ENCODE assay signal across 18 cellular contexts in the genomic region with DNA sequence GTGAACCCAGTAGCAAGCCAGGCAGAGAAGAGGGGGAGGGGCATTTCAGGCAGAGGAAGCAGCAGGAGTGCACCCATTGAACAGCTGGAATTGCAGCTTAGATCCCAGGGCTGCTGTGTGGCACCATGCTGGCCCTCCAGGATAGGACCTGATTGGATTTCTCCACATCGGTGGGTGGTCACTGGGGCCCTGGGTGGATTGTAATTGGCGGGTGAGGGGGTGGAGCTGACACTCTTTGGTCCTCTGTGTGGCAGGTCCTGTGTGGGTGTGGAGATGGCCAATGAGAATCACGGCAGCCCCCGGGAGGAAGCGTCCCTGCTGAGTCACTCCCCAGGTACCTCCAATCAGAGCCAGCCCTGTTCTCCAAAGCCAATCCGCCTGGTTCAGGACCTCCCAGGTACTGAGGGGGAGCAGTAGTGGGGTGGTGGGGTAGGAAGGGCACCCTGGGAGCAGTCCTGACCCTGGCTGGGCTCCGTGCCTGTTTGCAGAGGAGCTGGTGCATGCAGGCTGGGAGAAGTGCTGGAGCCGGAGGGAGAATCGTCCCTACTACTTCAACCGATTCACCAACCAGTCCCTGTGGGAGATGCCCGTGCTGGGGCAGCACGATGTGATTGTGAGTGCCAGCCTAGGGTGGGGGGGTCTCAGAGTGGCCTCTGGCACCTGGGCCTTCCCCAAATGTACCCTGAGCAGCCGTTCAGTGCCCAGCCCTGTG. TPM values are rescaled to one million over a fixed set of nuclear protein-coding genes. Genes with fewer than 3 reads are reported as not detected.
DNase-seq lines count a peak whose midpoint lies in the region; ATAC-seq, FAIRE-seq and TF ChIP-seq lines count a peak whose summit lies in the region.
"Had no signal": no experiment of that assay in that cellular context is flagged by ENCODE, and none has a peak within 500 bp of the region (broad histone marks: within the 10 kb centered on the region; RNA-seq: fewer than 3 reads in every experiment).

No MANE protein-coding gene starts in this region.

- H3K4me2 ChIP-seq in HCT116 (ENCODE audit: low read length): no peak overlapping the region
- H3K4me2 ChIP-seq: PC-9 had no signal

- TF ChIP-seq POLR2A in HCT116 (IDR thresholded peaks at IDR 0.05; ENCODE audit: borderline replicate concordance, extremely low read depth, insufficient read depth, insufficient read length): no peak

- DNase-seq in DMS53 (lab: John Stamatoyannopoulos, UW): peak; percentile 31
- no peak for DNase-seq in DMS53 treated with DMSO at 0.1 percent for 48 hours (lab: John Stamatoyannopoulos, UW; ENCODE audit: unreplicated experiment)
- DNase-seq in HCT116 (ENCODE audit: low read depth, low spot score): peak; percentile 8
- DNase-seq in activated naive CD8-positive, alpha-beta T cell treated with anti-CD3 and anti-CD28 coated beads, Interleukin-2, amount 10 ng/mL, durations not matched to agents 7 days and 5 days: no peak
- DNase-seq in naive thymus-derived CD4-positive, alpha-beta T cell: no peak
- DNase-seq in NCI-H510A treated with DMSO at 0.1 percent for 48 hours (lab: John Stamatoyannopoulos, UW): no peak
- no peak for DNase-seq in RCC 7860 (ENCODE audit: low spot score)
- DNase-seq in kidney: no peak
- DNase-seq: activated CD4-positive, CD25-positive, alpha-beta regulatory T cell; activated T-cell treated with anti-CD3 and anti-CD28 coated beads for 4 hours; NCI-H1930; NCI-H524 treated with DMSO at 0.1 percent for 48 hours; spleen had no signal

- no peak overlapping the region for H3K4me3 Mint-ChIP-seq in activated naive CD8-positive, alpha-beta T cell treated with anti-CD3 and anti-CD28 coated beads, Interleukin-2, amount 10 ng/mL, durations not matched to agents 7 days and 5 days
- H3K4me3 Mint-ChIP-seq in naive thymus-derived CD4-positive, alpha-beta T cell: peak overlapping the region in 1 of 10 donors; percentile 27
- H3K4me3 Mint-ChIP-seq: CD14-positive monocyte had no signal

- peaks cover 35 to 43% of the 10 kb centered on the region in 2 experiments for H3K36me3 ChIP-seq in HCT116 (ENCODE audit: control insufficient read depth in 1 of 2, insufficient read depth in 2 of 2, low read length in 2 of 2)
- peaks cover 11 to 75% (median 41%) of the 10 kb centered on the region in 3 experiments for H3K36me3 ChIP-seq in naive thymus-derived CD4-positive, alpha-beta T cell (ENCODE audit: control insufficient read depth in 2 of 3, insufficient read depth in 3 of 3, low read length in 3 of 3)
- peaks cover 39 to 50% of the 10 kb centered on the region in 2 donors for H3K36me3 ChIP-seq in kidney (ENCODE audit: control insufficient read depth in 1 of 2, insufficient read depth in 2 of 2, low read length in 2 of 2)

- RAD21 ChIA-PET in HCT116 (lab: Charles Lee; ENCODE audit: low non-redundant PET in 1 of 2, low total read pairs in 2 of 2, uncharacterized antibody in 2 of 2, unreplicated experiment in 2 of 2): no interaction called here

- no peak overlapping the region for H3K4me3 ChIP-seq in HCT116 (replicated peaks in 1 of 2; ENCODE audit: low read depth in 1 of 2, low read length in 2 of 2)
- no peak overlapping the region for H3K4me3 ChIP-seq in naive thymus-derived CD4-positive, alpha-beta T cell (ENCODE audit: low read length)
- H3K4me3 ChIP-seq in kidney (ENCODE audit: low read length in 2 of 2): no peak overlapping the region
- H3K4me3 ChIP-seq: PC-9, spleen had no signal

- POLR2A ChIA-PET in HCT116 (lab: Charles Lee): no interaction called here
- POLR2A ChIA-PET in activated naive CD8-positive, alpha-beta T cell treated with anti-CD3 and anti-CD28 coated beads, Interleukin-2, amount 10 ng/mL, durations not matched to agents 7 days and 5 days (lab: Charles Lee): no interaction called here
- POLR2A ChIA-PET in naive thymus-derived CD4-positive, alpha-beta T cell (lab: Charles Lee): interaction anchor here (0.8 to 6.8 kb wide), 6 partner anchors 9 to 748 kb away, joined by 3 to 174 read pairs (median 4); partner anchors contain the start of gene ZNF335

- no peaks in the 10 kb centered on the region for H3K9me3 Mint-ChIP-seq in activated naive CD8-positive, alpha-beta T cell treated with anti-CD3 and anti-CD28 coated beads, Interleukin-2, amount 10 ng/mL, durations not matched to agents 7 days and 5 days
- no peaks in the 10 kb centered on the region for H3K9me3 Mint-ChIP-seq in naive thymus-derived CD4-positive, alpha-beta T cell

- no peak for TF ChIP-seq RAD21 in HCT116 (IDR thresholded peaks at IDR 0.05; ENCODE audit: low read depth)

- FAIRE-seq in RCC 7860 (lab: Jason Lieb, UNC) (no peak), kidney (lab: Jason Lieb, UNC) (no peak)

- peaks cover 31% of the 10 kb centered on the region for H3K79me2 ChIP-seq in HCT116 (ENCODE audit: insufficient read depth, low read length)

- no TSS peak for BruUV-seq in HCT116 (replicated peaks; lab: Mats Ljungman, UMichigan)

- H3K4me1 Mint-ChIP-seq in activated naive CD8-positive, alpha-beta T cell treated with anti-CD3 and anti-CD28 coated beads, Interleukin-2, amount 10 ng/mL, durations not matched to agents 7 days and 5 days: peaks cover 14% of the 10 kb centered on the region
- peaks cover 8 to 33% (median 27%) of the 10 kb centered on the region in 7 donors for H3K4me1 Mint-ChIP-seq in naive thymus-derived CD4-positive, alpha-beta T cell

- peaks cover 16% of the 10 kb centered on the region for H3K36me3 Mint-ChIP-seq in activated naive CD8-positive, alpha-beta T cell treated with anti-CD3 and anti-CD28 coated beads, Interleukin-2, amount 10 ng/mL, durations not matched to agents 7 days and 5 days
- peaks cover 12 to 31% (median 17%) of the 10 kb centered on the region in 5 donors for H3K36me3 Mint-ChIP-seq in naive thymus-derived CD4-positive, alpha-beta T cell

- H3K9me3 ChIP-seq in HCT116 (ENCODE audit: control insufficient read depth in 1 of 2, insufficient read depth in 1 of 2, low read depth in 1 of 2, low read length in 2 of 2) (no peaks in the 10 kb centered on the region), kidney (ENCODE audit: control insufficient read depth in 1 of 2, low read length in 2 of 2) (no peaks in the 10 kb centered on the region)
- no peaks in the 10 kb centered on the region for H3K9me3 ChIP-seq in naive thymus-derived CD4-positive, alpha-beta T cell (ENCODE audit: control insufficient read depth in 2 of 3, low read length in 3 of 3)
- H3K9me3 ChIP-seq: spleen had no signal

- H2AFZ ChIP-seq in HCT116 (ENCODE audit: low read depth, low read length, poor library complexity, severe bottlenecking): no peak overlapping the region
- H2AFZ ChIP-seq: PC-9 had no signal

- H3K27ac ChIP-seq in HCT116 (ENCODE audit: low read depth, low read length): no peak overlapping the region; the same call in 1 of the 2 replicates
- peak overlapping the region; percentile 25 for H3K27ac ChIP-seq in naive thymus-derived CD4-positive, alpha-beta T cell (ENCODE audit: low read depth, low read length)
- no peak overlapping the region for H3K27ac ChIP-seq in kidney (ENCODE audit: low read depth in 2 of 2, low read length in 2 of 2)
- H3K27ac ChIP-seq: 22Rv1, epithelial cell of prostate, PC-9, spleen had no signal

- no peak for ATAC-seq in HCT116
- ATAC-seq in activated naive CD8-positive, alpha-beta T cell treated with anti-CD3 and anti-CD28 coated beads, Interleukin-2, amount 10 ng/mL, durations not matched to agents 7 days and 5 days (ENCODE audit: low read depth): no peak
- ATAC-seq in naive thymus-derived CD4-positive, alpha-beta T cell: no peak

- peak overlapping the region; percentile 53 for H3K27ac Mint-ChIP-seq in activated naive CD8-positive, alpha-beta T cell treated with anti-CD3 and anti-CD28 coated beads, Interleukin-2, amount 10 ng/mL, durations not matched to agents 7 days and 5 days
- peak overlapping the region in 3 of 9 donors; percentile 6 to 82 (median 70) for H3K27ac Mint-ChIP-seq in naive thymus-derived CD4-positive, alpha-beta T cell
- H3K27ac Mint-ChIP-seq: progenitor cell of endocrine pancreas had no signal

- H3K27me3 ChIP-seq in HCT116 (ENCODE audit: insufficient read depth, low read length): no peaks in the 10 kb centered on the region
- no peaks in the 10 kb centered on the region for H3K27me3 ChIP-seq in naive thymus-derived CD4-positive, alpha-beta T cell (ENCODE audit: control insufficient read depth in 2 of 2, insufficient read depth in 2 of 2, low read length in 2 of 2)
- H3K27me3 ChIP-seq: spleen had no signal

- H3K4me1 ChIP-seq in HCT116 (ENCODE audit: control insufficient read depth in 1 of 2, insufficient read depth in 2 of 2, low read length in 2 of 2) (peaks cover 0 to 24% of the 10 kb centered on the region in 2 experiments; a peak in 2 of 4 replicates), kidney (ENCODE audit: control insufficient read depth in 1 of 2, insufficient read depth in 1 of 2, low read depth in 1 of 2, low read length in 2 of 2) (peaks cover 0 to 3% of the 10 kb centered on the region in 2 donors)
- peaks cover 6 to 15% of the 10 kb centered on the region in 2 donors for H3K4me1 ChIP-seq in naive thymus-derived CD4-positive, alpha-beta T cell (ENCODE audit: control insufficient read depth in 2 of 2, insufficient read depth in 2 of 2, low read length in 2 of 2)

- intact Hi-C loops in HCT116 (cut with micrococcal nuclease): loop anchor here (10.0 kb wide), 2 partner anchors 104 to 394 kb away; partner anchors contain the start of genes EPPIN and SNX21
- intact Hi-C loops in naive thymus-derived CD4-positive, alpha-beta T cell (cut with micrococcal nuclease): loop anchor here in 1 of 2 donors (10.0 kb wide), 1 partner anchor 144 kb away; the partner anchor contains the start of genes DNTTIP1 and WFDC3
- intact Hi-C loops in kidney (cut with DNase I): no loop called here

- H4K20me1 ChIP-seq in HCT116 (ENCODE audit: insufficient read depth): no peaks in the 10 kb centered on the region

- TF ChIP-seq CTCF in HCT116 (IDR thresholded peaks at IDR 0.05 in 2 of 3, conservative IDR thresholded peaks at IDR 0.05 in 1 of 3; ENCODE audit: borderline replicate concordance in 1 of 3, insufficient read depth in 1 of 3, low read depth in 2 of 3, low read length in 2 of 3) (no peak), kidney (IDR thresholded peaks at IDR 0.05; ENCODE audit: borderline replicate concordance, extremely low read depth, insufficient read depth) (no peak)

- H3K9ac ChIP-seq in HCT116 (ENCODE audit: low read length): no peak overlapping the region
- H3K9ac ChIP-seq in kidney (ENCODE audit: low read length in 2 of 2): no peak overlapping the region

- CTCF ChIA-PET in HCT116 (lab: Charles Lee): interaction anchor here (2.0 kb wide), 1 partner anchor 31 kb away, joined by 8 read pairs; no protein-coding TSS in a partner anchor
- CTCF ChIA-PET in naive thymus-derived CD4-positive, alpha-beta T cell (lab: Charles Lee): interaction anchor here (7.9 kb wide), 1 partner anchor 32 kb away, joined by 54 read pairs; the partner anchor contains the start of gene ZNF335

- no peaks in the 10 kb centered on the region for H3K27me3 Mint-ChIP-seq in activated naive CD8-positive, alpha-beta T cell treated with anti-CD3 and anti-CD28 coated beads, Interleukin-2, amount 10 ng/mL, durations not matched to agents 7 days and 5 days
- no peaks in the 10 kb centered on the region for H3K27me3 Mint-ChIP-seq in naive thymus-derived CD4-positive, alpha-beta T cell
- H3K27me3 Mint-ChIP-seq: progenitor cell of endocrine pancreas had no signal

- H3K9me2 ChIP-seq in HCT116 (ENCODE audit: insufficient read depth): no peaks in the 10 kb centered on the region

RNA-seq across cellular contexts. Expression of gene PCIF1, which starts 4.4 kb away (rescaled TPM):
- total RNA-seq in HCT116 (2021; ENCODE audit: unreplicated experiment): 31.8 TPM
- 32.4 and 33.1 TPM in 2 replicates for polyA plus RNA-seq in HCT116 (2012)
- 10 to 100 TPM; 54.5 to 58.3 TPM for total RNA-seq in activated naive CD8-positive, alpha-beta T cell treated with anti-CD3 and anti-CD28 coated beads, Interleukin-2, amount 10 ng/mL, durations not matched to agents 7 days and 5 days
- 10 to 100 TPM; 42.3 to 79.6 (median 67.0) TPM for total RNA-seq in naive thymus-derived CD4-positive, alpha-beta T cell
- 100 to 1,000 TPM in 1 of 2 donors, 10 to 100 TPM in 1; 68.7 to 130 TPM for polyA plus RNA-seq in naive thymus-derived CD4-positive, alpha-beta T cell
- total RNA-seq in kidney: 43.1 TPM
- 27.4 TPM for polyA plus RNA-seq in kidney (ENCODE audit: insufficient read depth, low read depth, low replicate concordance)

RNA-seq across cellular contexts. Expression of gene PLTP, which starts 26.9 kb away (rescaled TPM):
- total RNA-seq in HCT116 (2021; ENCODE audit: unreplicated experiment) (4.7 TPM), kidney (345 TPM)
- 7.1 and 7.5 TPM in 2 replicates for polyA plus RNA-seq in HCT116 (2012)
- total RNA-seq in activated naive CD8-positive, alpha-beta T cell treated with anti-CD3 and anti-CD28 coated beads, Interleukin-2, amount 10 ng/mL, durations not matched to agents 7 days and 5 days: 1 to 10 TPM; 2.2 to 2.9 TPM
- total RNA-seq in naive thymus-derived CD4-positive, alpha-beta T cell: under 1 TPM in 4 of 5 experiments, not detected in 1; 0.31 to 0.44 (median 0.37) TPM
- polyA plus RNA-seq in naive thymus-derived CD4-positive, alpha-beta T cell: not detected
- polyA plus RNA-seq in kidney (ENCODE audit: insufficient read depth, low read depth, low replicate concordance): 790 TPM

RNA-seq across cellular contexts. Expression of gene ZNF335, which starts 33.1 kb away (rescaled TPM):
- 20.8 TPM for total RNA-seq in HCT116 (2021; ENCODE audit: unreplicated experiment)
- 17.5 and 19.2 TPM in 2 replicates for polyA plus RNA-seq in HCT116 (2012)
- total RNA-seq in activated naive CD8-positive, alpha-beta T cell treated with anti-CD3 and anti-CD28 coated beads, Interleukin-2, amount 10 ng/mL, durations not matched to agents 7 days and 5 days: 10 to 100 TPM; 43.3 to 43.7 TPM
- 10 to 100 TPM; 39.9 to 95.2 (median 53.8) TPM for total RNA-seq in naive thymus-derived CD4-positive, alpha-beta T cell
- 10 to 100 TPM in 1 of 2 donors, 1 to 10 TPM in 1; 7.1 to 14.6 TPM for polyA plus RNA-seq in naive thymus-derived CD4-positive, alpha-beta T cell
- 22.3 TPM for total RNA-seq in kidney
- polyA plus RNA-seq in kidney (ENCODE audit: insufficient read depth, low read depth, low replicate concordance): 5.7 TPM

RNA-seq across cellular contexts. Expression of gene CTSA, which starts 47.7 kb away (rescaled TPM):
- 109 TPM for total RNA-seq in HCT116 (2021; ENCODE audit: unreplicated experiment)
- 116 and 130 TPM in 2 replicates for polyA plus RNA-seq in HCT116 (2012)
- 10 to 100 TPM; 76.9 to 83.4 TPM for total RNA-seq in activated naive CD8-positive, alpha-beta T cell treated with anti-CD3 and anti-CD28 coated beads, Interleukin-2, amount 10 ng/mL, durations not matched to agents 7 days and 5 days
- 100 to 1,000 TPM in 1 of 5 experiments, 10 to 100 TPM in 4; 60.5 to 151 (median 65.1) TPM for total RNA-seq in naive thymus-derived CD4-positive, alpha-beta T cell
- 10 to 100 TPM; 59.6 to 74.7 TPM for polyA plus RNA-seq in naive thymus-derived CD4-positive, alpha-beta T cell
- 180 TPM for total RNA-seq in kidney
- 408 TPM for polyA plus RNA-seq in kidney (ENCODE audit: insufficient read depth, low read depth, low replicate concordance)

RNA-seq across cellular contexts. Expression of gene NEURL2, which starts 47.9 kb away (rescaled TPM):
- total RNA-seq in HCT116 (2021; ENCODE audit: unreplicated experiment): 0.96 TPM
- polyA plus RNA-seq in HCT116 (2012): 0.27 and 0.59 TPM in 2 replicates
- total RNA-seq in activated naive CD8-positive, alpha-beta T cell treated with anti-CD3 and anti-CD28 coated beads, Interleukin-2, amount 10 ng/mL, durations not matched to agents 7 days and 5 days: 1 to 10 TPM; 3.9 to 5.3 TPM
- total RNA-seq in naive thymus-derived CD4-positive, alpha-beta T cell: 1 to 10 TPM; 1.2 to 5.3 (median 4.0) TPM
- 1 to 10 TPM in 1 of 2 donors, under 1 TPM in 1; 0.69 to 4.0 TPM for polyA plus RNA-seq in naive thymus-derived CD4-positive, alpha-beta T cell
- total RNA-seq in kidney: 27.5 TPM
- 37.3 TPM for polyA plus RNA-seq in kidney (ENCODE audit: insufficient read depth, low read depth, low replicate concordance)

Comparison
In these comparisons a context has a peak if more than half of its experiments do, and no peak if none do; other contexts are left out.
1. DNase-seq: peak in DMS53 (single experiment) and HCT116 (single experiment); none in DMS53 treated with DMSO at 0.1 percent for 48 hours (single experiment), activated naive CD8-positive, alpha-beta T cell treated with anti-CD3 and anti-CD28 coated beads, Interleukin-2, amount 10 ng/mL, durations not matched to agents 7 days and 5 days (single experiment), naive thymus-derived CD4-positive, alpha-beta T cell (0 of 9), NCI-H510A treated with DMSO at 0.1 percent for 48 hours (single experiment), RCC 7860 (single experiment) and kidney (single experiment).
2. RNA of gene PLTP, which starts 26.9 kb away (total RNA-seq): 345 TPM in kidney (single experiment); 4.7 TPM in HCT116 (single experiment), 2.2 to 2.9 TPM in activated naive CD8-positive, alpha-beta T cell treated with anti-CD3 and anti-CD28 coated beads, Interleukin-2, amount 10 ng/mL, durations not matched to agents 7 days and 5 days and 0.31 to 0.44 TPM in naive thymus-derived CD4-positive, alpha-beta T cell; every median in the first group is over 10 times any median in the second.